Comparison of ENCODE assay signal across 27 cellular contexts in the genomic region with DNA sequence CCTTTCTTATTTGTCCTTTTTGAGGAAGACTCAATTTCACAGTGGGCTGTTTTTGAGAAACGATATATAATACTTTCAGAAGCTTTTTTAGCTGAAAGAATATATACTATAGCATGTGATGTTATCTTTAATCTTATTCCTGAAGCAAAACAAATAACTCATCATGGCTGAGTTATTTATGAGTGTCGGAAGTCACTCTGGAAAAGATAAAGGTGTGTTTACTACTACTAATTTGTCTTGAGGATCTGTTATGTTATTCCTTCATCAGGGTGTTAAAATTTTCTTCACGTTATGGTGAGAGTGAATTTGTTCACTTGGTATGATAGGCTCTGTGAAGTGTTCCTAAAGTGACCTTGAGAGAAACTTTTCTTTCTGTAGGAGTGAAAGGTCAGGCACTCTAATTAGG. TPM values are rescaled to one million over a fixed set of nuclear protein-coding genes. Genes with fewer than 3 reads are reported as not detected.
DNase-seq lines count a peak whose midpoint lies in the region; ATAC-seq, FAIRE-seq and TF ChIP-seq lines count a peak whose summit lies in the region.
"Had no signal": no experiment of that assay in that cellular context is flagged by ENCODE, and none has a peak within 500 bp of the region (broad histone marks: within the 10 kb centered on the region; RNA-seq: fewer than 3 reads in every experiment).

No MANE protein-coding gene starts in this region.

- H3K4me3 Mint-ChIP-seq in nephron = peak overlapping the region; percentile 33 to 72 (median 35)
- H3K4me3 Mint-ChIP-seq: activated CD8-positive, alpha-beta T cell treated with anti-CD3 and anti-CD28 coated beads for 36 hours; memory B cell; naive B cell; T-helper 2 cell treated with Interferon-gamma antibody and Interleukin-4, amounts not matched to agents 5 μg/mL and 100 μg/mL, for 36 hours had no signal

- H3K4me3 ChIP-seq in A549 (no peak overlapping the region), HEK293 (ENCODE audit: low read depth, low read length) (no peak overlapping the region), testis (no peak overlapping the region)
- H3K4me3 ChIP-seq: Peyer's patch, psoas muscle, smooth muscle cell had no signal

- H3K4me2 ChIP-seq in A549 = peak overlapping the region; percentile 6; the same call in 1 of the 3 replicates
- H3K4me2 ChIP-seq: smooth muscle cell had no signal

- no peaks in the 10 kb centered on the region for H3K9me3 Mint-ChIP-seq in nephron
- H3K9me3 Mint-ChIP-seq: activated CD8-positive, alpha-beta T cell treated with anti-CD3 and anti-CD28 coated beads for 36 hours; memory B cell; naive B cell; T-helper 2 cell treated with Interferon-gamma antibody and Interleukin-4, amounts not matched to agents 5 μg/mL and 100 μg/mL, for 36 hours had no signal

- H3K27ac Mint-ChIP-seq in nephron = peak overlapping the region in 1 of 3 experiments; percentile 1
- H3K27ac Mint-ChIP-seq: activated CD8-positive, alpha-beta T cell treated with anti-CD3 and anti-CD28 coated beads for 36 hours; memory B cell; naive B cell; T-helper 2 cell treated with Interferon-gamma antibody and Interleukin-4, amounts not matched to agents 5 μg/mL and 100 μg/mL, for 36 hours had no signal

- no peak for TF ChIP-seq CTCF in A549 (IDR thresholded peaks at IDR 0.05)
- TF ChIP-seq CTCF in HEK293 (tag by site-specific recombination; IDR thresholded peaks at IDR 0.05) = no peak
- TF ChIP-seq CTCF in VCaP (conservative IDR thresholded peaks at IDR 0.05) = no peak
- no peak for TF ChIP-seq CTCF in nephron (IDR thresholded peaks at IDR 0.05; ENCODE audit: unreplicated experiment in 3 of 3)
- no peak for TF ChIP-seq CTCF in testis (IDR thresholded peaks at IDR 0.05)

- peaks cover 61% of the 10 kb centered on the region for H3K36me3 Mint-ChIP-seq in nephron (ENCODE audit: low read depth)

- TF ChIP-seq POLR2A in A549 (IDR thresholded peaks at IDR 0.05; ENCODE audit: low read length) (no peak), testis (IDR thresholded peaks at IDR 0.05) (no peak)

- H3K36me3 ChIP-seq in HEK293 (ENCODE audit: control insufficient read depth in 2 of 2, insufficient read depth in 1 of 2, low read length in 2 of 2) = peaks cover 0 to 12% of the 10 kb centered on the region in 2 experiments; a peak in 2 of 3 replicates
- no peaks in the 10 kb centered on the region for H3K36me3 ChIP-seq in testis (ENCODE audit: low read depth, missing control alignments)

- FAIRE-seq in A549 (lab: Jason Lieb, UNC) = peak; percentile 43
- FAIRE-seq: HTR-8/SVneo, kidney, urothelium cell line had no signal

- DNase-seq in A549 (ENCODE audit: low read depth in 1 of 2, low spot score in 1 of 2) = no peak
- DNase-seq in testis = no peak
- DNase-seq in NCI-H748 treated with DMSO at 0.1 percent for 48 hours (lab: John Stamatoyannopoulos, UW) = no peak
- DNase-seq: activated CD4-positive, CD25-positive, alpha-beta regulatory T cell; activated CD8-positive, alpha-beta T cell treated with anti-CD3 and anti-CD28 coated beads for 36 hours; activated naive CD4-positive, alpha-beta T cell treated with Interleukin-2 at 50 U/mL for 16 hours; activated T-cell treated with anti-CD3 and anti-CD28 coated beads, Interleukin-2, amount 50 U/mL, for 1 hour; cortex of kidney; foreskin keratinocyte; kidney; naive B cell; NCI-H146; NCI-H2171; NCI-H82; Peyer's patch; psoas muscle; stimulated activated CD4-positive, alpha-beta T cell treated with anti-CD3 and anti-CD28 coated beads, Interleukin-4, amount 100 ng/mL, for 1 hour had no signal

- no peaks in the 10 kb centered on the region for H3K27me3 ChIP-seq in testis
- H3K27me3 ChIP-seq: foreskin keratinocyte, Peyer's patch had no signal

- no peak for ATAC-seq in A549
- no peak for ATAC-seq in HG02884 (IDR thresholded peaks at IDR 0.05; ENCODE audit: unreplicated experiment)
- no peak for ATAC-seq in HG02610 (IDR thresholded peaks at IDR 0.05; ENCODE audit: unreplicated experiment)
- ATAC-seq: activated CD8-positive, alpha-beta T cell treated with anti-CD3 and anti-CD28 coated beads for 36 hours; foreskin keratinocyte; psoas muscle had no signal

- POLR2A ChIA-PET in A549 (lab: Yijun Ruan, JAX) (no interaction called here), HEK293 (lab: Yijun Ruan, JAX) (no interaction called here)

- H3K4me1 Mint-ChIP-seq in nephron = peaks cover 61% of the 10 kb centered on the region

- intact Hi-C loops in testis (cut with DNase I; ENCODE audit: low total_unique reads) = no loop called here

- H3K9me3 ChIP-seq in A549 (no peaks in the 10 kb centered on the region), HEK293 (ENCODE audit: control insufficient read depth, insufficient read depth, low read depth, low read length) (no peaks in the 10 kb centered on the region), testis (no peaks in the 10 kb centered on the region)
- H3K9me3 ChIP-seq: Peyer's patch, psoas muscle had no signal

- WGBS in A549 (ENCODE audit: missing lambda C conversion rate) = 78% methylated on average over 3 of the region's 3 CpGs
- WGBS in testis, 2 donors = 54 to 70% methylated on average over 3 of the region's 3 CpGs

- TF ChIP-seq RAD21 in A549 (conservative IDR thresholded peaks at IDR 0.05 in 1 of 2, IDR thresholded peaks at IDR 0.05 in 1 of 2) = no peak

- H3K27ac ChIP-seq in A549 (no peak overlapping the region), HEK293 (ENCODE audit: extremely low read depth, low read depth, low read length) (no peak overlapping the region), VCaP (0 out of 2 replicates have a peak overlapping the region, but pooled peaks have one; percentile 2), testis (no peak overlapping the region)
- H3K27ac ChIP-seq: foreskin keratinocyte, Peyer's patch, psoas muscle had no signal

- no peaks in the 10 kb centered on the region for H3K27me3 Mint-ChIP-seq in nephron (ENCODE audit: low read depth)
- H3K27me3 Mint-ChIP-seq: activated CD8-positive, alpha-beta T cell treated with anti-CD3 and anti-CD28 coated beads for 36 hours; memory B cell; naive B cell had no signal

- CTCF ChIA-PET in A549 (lab: Yijun Ruan, JAX) (interaction anchor here (1.1 kb wide), 1 partner anchor 383 kb away, joined by 4 read pairs; no protein-coding TSS in a partner anchor), HEK293 (lab: Yijun Ruan, JAX) (interaction anchor here (0.6 kb wide), 1 partner anchor 95 kb away, joined by 3 read pairs; no protein-coding TSS in a partner anchor)

- H3K4me1 ChIP-seq in A549 (peaks cover 53% of the 10 kb centered on the region), HEK293 (ENCODE audit: control insufficient read depth, insufficient read depth, low read length) (peaks cover 17% of the 10 kb centered on the region), testis (peaks cover 9% of the 10 kb centered on the region)

- no peak for TF ChIP-seq EP300 in A549 (IDR thresholded peaks at IDR 0.05)

TF ChIP-seq in A549, 52 proteins besides CTCF, POLR2A, EP300 and RAD21 (continues in another document):
- TF ChIP-seq TP53 (CRISPR knock-in tag; IDR thresholded peaks at IDR 0.05) (no peak), JUNB (IDR thresholded peaks at IDR 0.05) (no peak), RCOR1 (IDR thresholded peaks at IDR 0.05; ENCODE audit: low read depth, low read length) (no peak), ZSCAN20 (CRISPR knock-in tag; IDR thresholded peaks at IDR 0.05) (no peak), KDM5A (IDR thresholded peaks at IDR 0.05) (no peak), ATOH8 (CRISPR knock-in tag; IDR thresholded peaks at IDR 0.05; ENCODE audit: low read depth) (no peak), NR3C1 (IDR thresholded peaks at IDR 0.05) (no peak), HOXB5 (CRISPR knock-in tag; IDR thresholded peaks at IDR 0.05) (no peak), MAZ (IDR thresholded peaks at IDR 0.05; ENCODE audit: borderline replicate concordance, low read depth, low read length) (no peak), ZNF302 (CRISPR knock-in tag; IDR thresholded peaks at IDR 0.05) (no peak), EHF (CRISPR knock-in tag; IDR thresholded peaks at IDR 0.05) (no peak), NFE2L2 (conservative IDR thresholded peaks at IDR 0.05; ENCODE audit: low read length) (no peak)

TF ChIP-seq in HEK293, 187 proteins besides CTCF, POLR2A, EP300 and RAD21 (continues in another document):
- peak; percentile 57 for TF ChIP-seq ZNF843 (tag by site-specific recombination; IDR thresholded peaks at IDR 0.05)
- TF ChIP-seq ZXDB (tag by site-specific recombination; IDR thresholded peaks at IDR 0.05) = peak; percentile 45; the same call in 1 of the 2 replicates
- peak; percentile 19; the same call in 1 of the 2 replicates for TF ChIP-seq TRIM28 (IDR thresholded peaks at IDR 0.05; ENCODE audit: borderline replicate concordance, low read length)
- TF ChIP-seq REST (tag by site-specific recombination; IDR thresholded peaks at IDR 0.05) = no peak
- peak; percentile 71 for TF ChIP-seq IKZF3 (tag by site-specific recombination; IDR thresholded peaks at IDR 0.05)
- no peak for TF ChIP-seq HOXC10 (CRISPR knock-in tag; IDR thresholded peaks at IDR 0.05)

RNA-seq across cellular contexts. Expression of gene TCF12, which starts 4.7 kb away (rescaled TPM):
- 121 and 165 TPM in 2 replicates for polyA plus RNA-seq in A549 (2011; rRNA removed)
- polyA plus RNA-seq in A549 (2012; cell fraction: cytosol; rRNA removed) = 28.5 and 37.2 TPM in 2 replicates
- polyA plus RNA-seq in A549 (2012; cell fraction: nucleus; rRNA removed) = 18.7 and 21.9 TPM in 2 replicates
- polyA plus RNA-seq in A549 (2017; fragmentation: RNase III; extraction: RNeasy Plus Mini Kit Qiagen cat#74134 plus additional on column Dnase treatment) = 34.1 to 36.3 TPM (median 35.5 TPM) in 3 replicates
- 247 and 252 TPM in 2 replicates for polyA minus RNA-seq in A549 (2011; rRNA and poly(A)+ RNA removed)
- 100 to 1,000 TPM; 146 to 152 TPM for total RNA-seq in testis
- 51.8 TPM for polyA plus RNA-seq in testis (ENCODE audit: insufficient read depth, low read depth, low replicate concordance)
